11 cellular contexts compared by ENCODE assay signal in genomic region chr20:420721-421574, GRCh38. TPM values are rescaled to one million over a fixed set of nuclear protein-coding genes. Genes with fewer than 3 reads are reported as not detected.
A peak's percentile ranks its signal among the peaks of the same experiment; 100 is the strongest.
DNase-seq lines count a peak whose midpoint lies in the region; ATAC-seq and TF ChIP-seq lines count a peak whose summit lies in the region.
"Had no signal": no experiment of that assay in that cellular context is flagged by ENCODE, and none has a peak within 500 bp of the region (broad histone marks: within the 10 kb centered on the region; RNA-seq: fewer than 3 reads in every experiment).

No MANE protein-coding gene starts in this region.

- intact Hi-C loops in Calu3 (cut with micrococcal nuclease; ENCODE audit: unreplicated experiment), result no loop called here
- intact Hi-C loops in activated T-helper 2 cell treated with anti-CD3 and anti-CD28 coated beads, Interferon-gamma antibody, Interleukin-2, Interleukin-4, amounts not matched to agents 10 μg/mL and 5 μg/mL and 100 μg/mL, durations not matched to agents 14 hours and 24 hours and 36 hours (cut with micrococcal nuclease), result no loop called here

- no peaks in the 10 kb centered on the region for H3K9me3 Mint-ChIP-seq in Calu3 (ENCODE audit: low read depth, unreplicated experiment)
- no peaks in the 10 kb centered on the region for H3K9me3 Mint-ChIP-seq in activated T-helper 2 cell treated with anti-CD3 and anti-CD28 coated beads, Interferon-gamma antibody, Interleukin-2, Interleukin-4, amounts not matched to agents 10 μg/mL and 5 μg/mL and 100 μg/mL, durations not matched to agents 14 hours and 24 hours and 36 hours
- H3K9me3 Mint-ChIP-seq: nephron had no signal

- H3K36me3 Mint-ChIP-seq in Calu3 (ENCODE audit: insufficient read depth, unreplicated experiment), result peaks cover 90% of the 10 kb centered on the region
- peaks cover 72% of the 10 kb centered on the region for H3K36me3 Mint-ChIP-seq in activated T-helper 2 cell treated with anti-CD3 and anti-CD28 coated beads, Interferon-gamma antibody, Interleukin-2, Interleukin-4, amounts not matched to agents 10 μg/mL and 5 μg/mL and 100 μg/mL, durations not matched to agents 14 hours and 24 hours and 36 hours (ENCODE audit: low read depth)

- CTCF ChIA-PET in Calu3 (lab: Charles Lee), result no interaction called here

- H3K27me3 Mint-ChIP-seq in Calu3 (ENCODE audit: unreplicated experiment), result no peaks in the 10 kb centered on the region
- no peaks in the 10 kb centered on the region for H3K27me3 Mint-ChIP-seq in activated T-helper 2 cell treated with anti-CD3 and anti-CD28 coated beads, Interferon-gamma antibody, Interleukin-2, Interleukin-4, amounts not matched to agents 10 μg/mL and 5 μg/mL and 100 μg/mL, durations not matched to agents 14 hours and 24 hours and 36 hours (ENCODE audit: low read depth)

- H3K27ac ChIP-seq in epithelial cell of prostate, result peak overlapping the region; percentile 18
- H3K27ac ChIP-seq: HL-60, upper lobe of left lung had no signal

- peak overlapping the region; percentile 71 for H3K27ac Mint-ChIP-seq in Calu3 (ENCODE audit: unreplicated experiment)
- H3K27ac Mint-ChIP-seq in activated T-helper 2 cell treated with anti-CD3 and anti-CD28 coated beads, Interferon-gamma antibody, Interleukin-2, Interleukin-4, amounts not matched to agents 10 μg/mL and 5 μg/mL and 100 μg/mL, durations not matched to agents 14 hours and 24 hours and 36 hours, result no peak overlapping the region
- H3K27ac Mint-ChIP-seq: nephron had no signal

- BruUV-seq in Calu3 (replicated peaks; lab: Mats Ljungman, UMichigan), result no TSS peak

- no peak for ATAC-seq in HG02642 (IDR thresholded peaks at IDR 0.05; ENCODE audit: poor library complexity, unreplicated experiment)
- ATAC-seq in HG02571 (IDR thresholded peaks at IDR 0.05; ENCODE audit: unreplicated experiment), result no peak

- peaks cover 7% of the 10 kb centered on the region for H3K4me1 Mint-ChIP-seq in Calu3 (ENCODE audit: low read depth, unreplicated experiment)
- peaks cover 14% of the 10 kb centered on the region for H3K4me1 Mint-ChIP-seq in activated T-helper 2 cell treated with anti-CD3 and anti-CD28 coated beads, Interferon-gamma antibody, Interleukin-2, Interleukin-4, amounts not matched to agents 10 μg/mL and 5 μg/mL and 100 μg/mL, durations not matched to agents 14 hours and 24 hours and 36 hours (ENCODE audit: low read depth)

- DNase-seq in AG08396 (ENCODE audit: low spot score), result peak; percentile 47
- DNase-seq in Calu3, result peak; percentile 47
- DNase-seq in NCI-H2196 treated with DMSO at 0.1 percent for 48 hours (lab: John Stamatoyannopoulos, UW; ENCODE audit: unreplicated experiment), result peak; percentile 86
- DNase-seq in epithelial cell of prostate (ENCODE audit: low read depth, low spot score), result no peak
- DNase-seq in activated T-helper 2 cell treated with anti-CD3 and anti-CD28 coated beads, Interferon-gamma antibody, Interleukin-2, Interleukin-4, amounts not matched to agents 10 μg/mL and 5 μg/mL and 100 μg/mL, durations not matched to agents 14 hours and 24 hours and 36 hours (ENCODE audit: low spot score), result no peak
- no peak for DNase-seq in stimulated activated CD4-positive, alpha-beta T cell treated with anti-CD3 and anti-CD28 coated beads, Interleukin-12 subunit alpha, Interleukin-12 subunit beta, amount 100 ng/mL, for 4 hours

- H3K4me3 Mint-ChIP-seq in Calu3 (ENCODE audit: low read depth, unreplicated experiment), result no peak overlapping the region
- H3K4me3 Mint-ChIP-seq in activated T-helper 2 cell treated with anti-CD3 and anti-CD28 coated beads, Interferon-gamma antibody, Interleukin-2, Interleukin-4, amounts not matched to agents 10 μg/mL and 5 μg/mL and 100 μg/mL, durations not matched to agents 14 hours and 24 hours and 36 hours (ENCODE audit: low read depth), result no peak overlapping the region
- H3K4me3 Mint-ChIP-seq: nephron had no signal

- TF ChIP-seq CTCF in Calu3 (IDR thresholded peaks at IDR 0.05; ENCODE audit: unreplicated experiment), result no peak

RNA-seq across cellular contexts. Expression of gene RBCK1, which starts 12.8 kb away (rescaled TPM):
- 142 and 144 TPM in 2 replicates for total RNA-seq in Calu3 (2022)
- total RNA-seq in activated T-helper 2 cell treated with anti-CD3 and anti-CD28 coated beads, Interferon-gamma antibody, Interleukin-2, Interleukin-4, amounts not matched to agents 10 μg/mL and 5 μg/mL and 100 μg/mL, durations not matched to agents 14 hours and 24 hours and 36 hours, result 112 and 118 TPM in 2 replicates

RNA-seq across cellular contexts. Expression of gene TRIB3, which starts 40.4 kb away (rescaled TPM):
- total RNA-seq in Calu3 (2022), result 47.2 and 53.0 TPM in 2 replicates
- 31.6 and 32.2 TPM in 2 replicates for total RNA-seq in activated T-helper 2 cell treated with anti-CD3 and anti-CD28 coated beads, Interferon-gamma antibody, Interleukin-2, Interleukin-4, amounts not matched to agents 10 μg/mL and 5 μg/mL and 100 μg/mL, durations not matched to agents 14 hours and 24 hours and 36 hours

RNA-seq across cellular contexts. Expression of gene TBC1D20, which starts 41.4 kb away (rescaled TPM):
- 15.0 and 18.7 TPM in 2 replicates for total RNA-seq in Calu3 (2022)
- 30.1 and 31.5 TPM in 2 replicates for total RNA-seq in activated T-helper 2 cell treated with anti-CD3 and anti-CD28 coated beads, Interferon-gamma antibody, Interleukin-2, Interleukin-4, amounts not matched to agents 10 μg/mL and 5 μg/mL and 100 μg/mL, durations not matched to agents 14 hours and 24 hours and 36 hours

Comparison
In these comparisons a context has a peak if more than half of its experiments do, and no peak if none do; other contexts are left out.
1. DNase-seq: peak in AG08396 (single experiment), Calu3 (single experiment) and NCI-H2196 treated with DMSO at 0.1 percent for 48 hours (single experiment); none in epithelial cell of prostate (single experiment), activated T-helper 2 cell treated with anti-CD3 and anti-CD28 coated beads, Interferon-gamma antibody, Interleukin-2, Interleukin-4, amounts not matched to agents 10 μg/mL and 5 μg/mL and 100 μg/mL, durations not matched to agents 14 hours and 24 hours and 36 hours (single experiment) and stimulated activated CD4-positive, alpha-beta T cell treated with anti-CD3 and anti-CD28 coated beads, Interleukin-12 subunit alpha, Interleukin-12 subunit beta, amount 100 ng/mL, for 4 hours (single experiment).